In the genomic region with DNA sequence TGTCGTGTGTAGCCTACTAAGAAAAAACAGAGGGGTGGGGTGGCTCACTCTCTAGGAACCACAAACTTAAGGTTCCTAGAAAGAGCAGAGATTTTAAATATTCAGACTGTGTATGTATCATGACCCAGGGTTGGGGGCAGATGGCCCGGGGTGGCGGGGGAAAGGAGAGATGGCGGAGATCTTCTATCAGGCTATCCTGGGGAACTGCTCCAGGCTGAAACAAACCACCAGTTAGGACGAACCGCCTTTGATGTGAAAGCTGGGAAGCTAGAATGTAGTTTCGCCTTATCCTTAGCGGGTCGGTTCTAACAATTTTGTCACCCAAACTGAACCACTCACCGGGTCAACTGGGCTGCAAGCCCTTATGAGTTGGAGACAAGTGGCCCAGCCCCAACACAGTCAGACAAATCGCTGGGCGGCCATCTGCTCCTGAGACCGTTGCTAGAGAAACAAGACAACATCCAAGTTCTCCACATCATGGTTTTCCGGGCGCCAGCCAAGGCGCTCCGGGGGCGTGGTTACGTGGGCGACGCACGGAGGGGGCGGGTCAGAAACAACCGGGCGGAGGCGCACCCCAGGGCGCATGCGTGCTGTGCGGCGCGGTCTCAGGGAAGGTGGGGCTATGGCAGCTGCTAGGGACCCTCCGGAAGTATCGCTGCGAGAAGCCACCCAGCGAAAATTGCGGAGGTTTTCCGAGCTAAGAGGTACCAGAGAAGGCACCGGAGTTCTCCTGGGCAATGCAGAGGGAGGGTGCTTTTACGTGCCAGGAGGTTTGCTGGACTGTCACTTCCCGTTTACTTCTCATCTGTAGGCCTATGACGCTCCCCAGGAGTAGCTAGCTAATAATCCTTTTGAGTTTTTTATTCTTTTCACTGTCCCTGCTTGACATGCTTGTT, we compare ENCODE assay signal across 8 cellular contexts. TPM values are rescaled to one million over a fixed set of nuclear protein-coding genes. Genes with fewer than 3 reads are reported as not detected.
DNase-seq lines count a peak whose midpoint lies in the region; ATAC-seq and TF ChIP-seq lines count a peak whose summit lies in the region.

TSS of gene FPGT (plus strand) at position 586 of the 896 bp plus-strand sequence. CDS start at position 623, 37 bp downstream.
TSS of gene LRRIQ3 (minus strand) at position 520 of the 896 bp plus-strand sequence. CDS start 14,492 bp downstream, outside the sequence.

- peak within 1 kb of the TSS; percentile 86 for H3K27ac Mint-ChIP-seq in CD4-positive, alpha-beta T cell
- peak within 1 kb of the TSS; percentile 86 for H3K27ac Mint-ChIP-seq in activated CD4-positive, alpha-beta memory T cell treated with anti-CD3 and anti-CD28 coated beads for 36 hours

- ATAC-seq in CD4-positive, alpha-beta T cell (ENCODE audit: poor library complexity) = peak; percentile 94
- peak; percentile 96 for ATAC-seq in GM19452 (IDR thresholded peaks at IDR 0.05; ENCODE audit: unreplicated experiment)
- ATAC-seq in HG03575 (IDR thresholded peaks at IDR 0.05; ENCODE audit: extremely low read depth, insufficient number of reproducible peaks, low FRiP score, unreplicated experiment) = peak; percentile 82

- DNase-seq in CD4-positive, alpha-beta T cell = peak; percentile 92 to 96 (median 94)
- DNase-seq in NCI-H82 (lab: John Stamatoyannopoulos, UW) (peak; percentile 97), dorsolateral prefrontal cortex (peak; percentile 89 to 96 (median 92))
- DNase-seq in activated CD4-positive, alpha-beta memory T cell treated with anti-CD3 and anti-CD28 coated beads for 36 hours = peak; percentile 96
- peak; percentile 96 for DNase-seq in stimulated activated CD4-positive, alpha-beta T cell treated with anti-CD3 and anti-CD28 coated beads, Interleukin-4, amount 100 ng/mL, for 1 hour

- H3K4me1 Mint-ChIP-seq in CD4-positive, alpha-beta T cell (ENCODE audit: low read depth) = peaks cover 38% of the 10 kb centered on the region
- H3K4me1 Mint-ChIP-seq in activated CD4-positive, alpha-beta memory T cell treated with anti-CD3 and anti-CD28 coated beads for 36 hours (ENCODE audit: low read depth) = peaks cover 18% of the 10 kb centered on the region

- peak within 1 kb of the TSS; percentile 74 to 90 for H3K9ac ChIP-seq in liver (ENCODE audit: low read depth in 1 of 2, low read length in 2 of 2)

- TF ChIP-seq CTCF in CD4-positive, alpha-beta T cell (IDR thresholded peaks at IDR 0.05) = no peak
- peak in 26 of 56 donors; percentile 5 to 54 (median 26) for TF ChIP-seq CTCF in dorsolateral prefrontal cortex (IDR thresholded peaks at IDR 0.05 in 54 of 56, conservative IDR thresholded peaks at IDR 0.05 in 2 of 56; ENCODE audit: low read depth in 1 of 56, partially characterized antibody in 56 of 56)
- TF ChIP-seq CTCF in liver (IDR thresholded peaks at IDR 0.05; ENCODE audit: low read depth, low read length, missing input control) = no peak

- peak within 1 kb of the TSS; percentile 59 for H3K27ac ChIP-seq in CD4-positive, alpha-beta T cell (ENCODE audit: low read depth, low read length)
- H3K27ac ChIP-seq in dorsolateral prefrontal cortex (peak within 1 kb of the TSS; percentile 10 to 93 (median 80)), liver (ENCODE audit: low read depth in 1 of 2, low read length in 2 of 2) (peak within 1 kb of the TSS; percentile 74 to 83)

- H3K36me3 Mint-ChIP-seq in CD4-positive, alpha-beta T cell (ENCODE audit: low read depth) = peaks cover 28% of the 10 kb centered on the region
- H3K36me3 Mint-ChIP-seq in activated CD4-positive, alpha-beta memory T cell treated with anti-CD3 and anti-CD28 coated beads for 36 hours = peaks cover 10% of the 10 kb centered on the region

- H3K4me3 ChIP-seq in dorsolateral prefrontal cortex (peak within 1 kb of the TSS; percentile 47 to 98 (median 78)), liver (ENCODE audit: low read depth in 1 of 3, low read length in 3 of 3) (peak within 1 kb of the TSS; percentile 73 to 98 (median 87))

- no peaks in the 10 kb centered on the region for H3K27me3 ChIP-seq in CD4-positive, alpha-beta T cell (ENCODE audit: control insufficient read depth, insufficient read depth, low read length)
- H3K27me3 ChIP-seq in dorsolateral prefrontal cortex (no peaks in the 10 kb centered on the region), liver (ENCODE audit: control insufficient read depth in 4 of 4, insufficient read depth in 4 of 4, low read length in 3 of 4) (no peaks in the 10 kb centered on the region)

- H3K4me1 ChIP-seq in liver (ENCODE audit: control insufficient read depth in 4 of 4, insufficient read depth in 4 of 4, low read length in 3 of 4) = peaks cover 0 to 7% (median 2%) of the 10 kb centered on the region in 4 donors

- intact Hi-C loops in CD4-positive, alpha-beta T cell (cut with DNase I, micrococcal nuclease) = loop anchor here (2.0 to 10.0 kb wide), 4 partner anchors 535 to 1877 kb away; partner anchors contain the start of genes CRYZ (in 2 of the 2), TYW3 (in 2 of the 2) and ST6GALNAC3 (in 1 of the 2)
- intact Hi-C loops in activated CD4-positive, alpha-beta memory T cell treated with anti-CD3 and anti-CD28 coated beads for 36 hours (cut with micrococcal nuclease) = loop anchor here (1.0 to 10.0 kb wide), 4 partner anchors 267 to 1529 kb away; partner anchors contain the start of genes CRYZ and TYW3
- intact Hi-C loops in dorsolateral prefrontal cortex (cut with DNase I) = no loop called here

- no peaks in the 10 kb centered on the region for H3K27me3 Mint-ChIP-seq in CD4-positive, alpha-beta T cell
- no peaks in the 10 kb centered on the region for H3K27me3 Mint-ChIP-seq in activated CD4-positive, alpha-beta memory T cell treated with anti-CD3 and anti-CD28 coated beads for 36 hours

- no peak for TF ChIP-seq RAD21 in liver (IDR thresholded peaks at IDR 0.05)

- POLR2A ChIA-PET in CD4-positive, alpha-beta T cell (lab: Charles Lee) = interaction anchor here (0.9 to 1.6 kb wide), 3 partner anchors 11 to 1588 kb away, joined by 3 to 10 read pairs (median 5); partner anchors contain the start of genes CRYZ, RABGGTB and TYW3
- POLR2A ChIA-PET in activated CD4-positive, alpha-beta memory T cell treated with anti-CD3 and anti-CD28 coated beads for 36 hours (lab: Charles Lee) = no interaction called here

- WGBS in liver = 2% methylated on average over 41 of the region's 41 CpGs

- peak within 1 kb of the TSS; percentile 93 for H3K4me3 Mint-ChIP-seq in CD4-positive, alpha-beta T cell
- peak within 1 kb of the TSS; percentile 82 for H3K4me3 Mint-ChIP-seq in activated CD4-positive, alpha-beta memory T cell treated with anti-CD3 and anti-CD28 coated beads for 36 hours

- H3K9me3 Mint-ChIP-seq in CD4-positive, alpha-beta T cell = no peaks in the 10 kb centered on the region
- H3K9me3 Mint-ChIP-seq in activated CD4-positive, alpha-beta memory T cell treated with anti-CD3 and anti-CD28 coated beads for 36 hours = no peaks in the 10 kb centered on the region

- H3K36me3 ChIP-seq in liver (ENCODE audit: control insufficient read depth in 4 of 4, insufficient read depth in 3 of 4, low read depth in 1 of 4, low read length in 3 of 4) = peaks cover 0 to 5% (median under 1%) of the 10 kb centered on the region in 4 donors

- CTCF ChIA-PET in CD4-positive, alpha-beta T cell (lab: Charles Lee) = no interaction called here
- CTCF ChIA-PET in activated CD4-positive, alpha-beta memory T cell treated with anti-CD3 and anti-CD28 coated beads for 36 hours (lab: Charles Lee) = no interaction called here

- no peaks in the 10 kb centered on the region for H3K9me3 ChIP-seq in CD4-positive, alpha-beta T cell (ENCODE audit: control insufficient read depth, low read length)
- H3K9me3 ChIP-seq in liver (ENCODE audit: control insufficient read depth in 4 of 4, low read length in 3 of 4) = no peaks in the 10 kb centered on the region

TF ChIP-seq in liver, 16 proteins besides CTCF, POLR2A, EP300 and RAD21 (continues in another document):
- TF ChIP-seq JUND (IDR thresholded peaks at IDR 0.05) (peak in 1 of 2 donors; percentile 24), FOXA2 (IDR thresholded peaks at IDR 0.05) (no peak), HNF4A (conservative IDR thresholded peaks at IDR 0.05) (peak in 1 of 2 donors; percentile 5), TAF1 (conservative IDR thresholded peaks at IDR 0.05) (peak; percentile 45)
- TF ChIP-seq, protein P1, sequence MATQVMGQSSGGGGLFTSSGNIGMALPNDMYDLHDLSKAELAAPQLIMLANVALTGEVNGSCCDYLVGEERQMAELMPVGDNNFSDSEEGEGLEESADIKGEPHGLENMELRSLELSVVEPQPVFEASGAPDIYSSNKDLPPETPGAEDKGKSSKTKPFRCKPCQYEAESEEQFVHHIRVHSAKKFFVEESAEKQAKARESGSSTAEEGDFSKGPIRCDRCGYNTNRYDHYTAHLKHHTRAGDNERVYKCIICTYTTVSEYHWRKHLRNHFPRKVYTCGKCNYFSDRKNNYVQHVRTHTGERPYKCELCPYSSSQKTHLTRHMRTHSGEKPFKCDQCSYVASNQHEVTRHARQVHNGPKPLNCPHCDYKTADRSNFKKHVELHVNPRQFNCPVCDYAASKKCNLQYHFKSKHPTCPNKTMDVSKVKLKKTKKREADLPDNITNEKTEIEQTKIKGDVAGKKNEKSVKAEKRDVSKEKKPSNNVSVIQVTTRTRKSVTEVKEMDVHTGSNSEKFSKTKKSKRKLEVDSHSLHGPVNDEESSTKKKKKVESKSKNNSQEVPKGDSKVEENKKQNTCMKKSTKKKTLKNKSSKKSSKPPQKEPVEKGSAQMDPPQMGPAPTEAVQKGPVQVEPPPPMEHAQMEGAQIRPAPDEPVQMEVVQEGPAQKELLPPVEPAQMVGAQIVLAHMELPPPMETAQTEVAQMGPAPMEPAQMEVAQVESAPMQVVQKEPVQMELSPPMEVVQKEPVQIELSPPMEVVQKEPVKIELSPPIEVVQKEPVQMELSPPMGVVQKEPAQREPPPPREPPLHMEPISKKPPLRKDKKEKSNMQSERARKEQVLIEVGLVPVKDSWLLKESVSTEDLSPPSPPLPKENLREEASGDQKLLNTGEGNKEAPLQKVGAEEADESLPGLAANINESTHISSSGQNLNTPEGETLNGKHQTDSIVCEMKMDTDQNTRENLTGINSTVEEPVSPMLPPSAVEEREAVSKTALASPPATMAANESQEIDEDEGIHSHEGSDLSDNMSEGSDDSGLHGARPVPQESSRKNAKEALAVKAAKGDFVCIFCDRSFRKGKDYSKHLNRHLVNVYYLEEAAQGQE (IDR thresholded peaks at IDR 0.05) = no peak

RNA-seq across cellular contexts. Expression of gene FPGT, which starts in this region (rescaled TPM):
- total RNA-seq in CD4-positive, alpha-beta T cell = 1 to 10 TPM; 3.0 to 4.5 TPM
- 10 to 100 TPM in 1 of 2 experiments, 1 to 10 TPM in 1; 9.0 to 10.4 TPM for total RNA-seq in activated CD4-positive, alpha-beta memory T cell treated with anti-CD3 and anti-CD28 coated beads for 36 hours
- 10 to 100 TPM in 118 of 120 experiments, 1 to 10 TPM in 2; 8.2 to 31.1 (median 17.2) TPM for total RNA-seq in dorsolateral prefrontal cortex
- 10 to 100 TPM; 13.7 to 19.2 TPM for total RNA-seq in liver
- 1 to 10 TPM; 5.2 to 6.4 TPM for polyA plus RNA-seq in liver

RNA-seq across cellular contexts. Expression of gene LRRIQ3, which starts in this region (rescaled TPM):
- under 1 TPM; 0.08 to 0.25 TPM for total RNA-seq in CD4-positive, alpha-beta T cell
- 1 to 10 TPM; 1.1 to 1.7 TPM for total RNA-seq in activated CD4-positive, alpha-beta memory T cell treated with anti-CD3 and anti-CD28 coated beads for 36 hours
- total RNA-seq in dorsolateral prefrontal cortex (1 to 10 TPM in 40 of 120 experiments, under 1 TPM in 73, not detected in 7; 0.18 to 5.3 (median 0.84) TPM), liver (1 to 10 TPM; 1.3 to 1.6 TPM)
- under 1 TPM; 0.37 to 0.69 TPM for polyA plus RNA-seq in liver

Comparison
In these comparisons a context has a peak if more than half of its experiments do, and no peak if none do; other contexts are left out.
1. Peak in every context shown above with its lines: DNase-seq, ATAC-seq, H3K4me3 ChIP-seq and H3K27ac ChIP-seq.
2. intact Hi-C loops: an anchor here in CD4-positive, alpha-beta T cell (2.0 to 10.0 kb wide) and activated CD4-positive, alpha-beta memory T cell treated with anti-CD3 and anti-CD28 coated beads for 36 hours (1.0 to 10.0 kb wide); none called in dorsolateral prefrontal cortex.